ENCODE assay signal across 22 cellular contexts in genomic region chr6:36566418-36566905, GRCh38. TPM values are rescaled to one million over a fixed set of nuclear protein-coding genes. Genes with fewer than 3 reads are reported as not detected.
DNase-seq lines count a peak whose midpoint lies in the region; ATAC-seq, FAIRE-seq and TF ChIP-seq lines count a peak whose summit lies in the region.
"Had no signal": no experiment of that assay in that cellular context is flagged by ENCODE, and none has a peak within 500 bp of the region (broad histone marks: within the 10 kb centered on the region; RNA-seq: fewer than 3 reads in every experiment).

No MANE protein-coding gene starts in this region.

- H4K20me1 ChIP-seq in hepatocyte (ENCODE audit: insufficient read depth, poor library complexity, severe bottlenecking): no peaks in the 10 kb centered on the region

- no peak overlapping the region for H3K4me2 ChIP-seq in hepatocyte
- H3K4me2 ChIP-seq: KMS-11 had no signal

- no peak for FAIRE-seq in GM12891 (lab: Jason Lieb, UNC)
- FAIRE-seq: H54, RCC 7860 had no signal

- H3K4me1 ChIP-seq in Peyer's patch (no peaks in the 10 kb centered on the region), hepatocyte (ENCODE audit: insufficient read depth) (peaks cover 4% of the 10 kb centered on the region)

- no peak for ATAC-seq in GM18858 (IDR thresholded peaks at IDR 0.05; ENCODE audit: unreplicated experiment)
- ATAC-seq: T-helper 17 cell had no signal

- H3K9me3 ChIP-seq in Peyer's patch (no peaks in the 10 kb centered on the region), hepatocyte (ENCODE audit: low read depth) (no peaks in the 10 kb centered on the region)

- TF ChIP-seq POLR2A in Peyer's patch (IDR thresholded peaks at IDR 0.05) (no peak), GM12891 (IDR thresholded peaks at IDR 0.05; ENCODE audit: low read depth, low read length) (no peak)

- H3K36me3 ChIP-seq in Peyer's patch: no peaks in the 10 kb centered on the region
- no peaks in the 10 kb centered on the region for H3K36me3 ChIP-seq in hepatocyte (replicated peaks; ENCODE audit: insufficient read depth, low read depth)

- TF ChIP-seq CTCF in Peyer's patch (IDR thresholded peaks at IDR 0.05) (no peak), hepatocyte (IDR thresholded peaks at IDR 0.05; ENCODE audit: poor library complexity) (no peak)

- 74% methylated on average over 8 of the region's 8 CpGs for WGBS in hepatocyte (ENCODE audit: low lambda C conversion rate, missing lambda C conversion rate)

- H3K4me3 ChIP-seq in Peyer's patch (no peak overlapping the region), hepatocyte (no peak overlapping the region)

- H2AFZ ChIP-seq in hepatocyte: no peak overlapping the region

- no peak overlapping the region for H3K27ac ChIP-seq in Peyer's patch
- H3K27ac ChIP-seq in hepatocyte: peak overlapping the region; percentile 59
- no peak overlapping the region for H3K27ac ChIP-seq in caudate nucleus (ENCODE audit: low read depth, low read length)
- H3K27ac ChIP-seq: KMS-11 had no signal

- DNase-seq in SIG-M5 treated with dmso at 0.1 percent for 504 hours (lab: John Stamatoyannopoulos, UW; ENCODE audit: unreplicated experiment) (peak; percentile 26), SIG-M5 (lab: John Stamatoyannopoulos, UW) (no peak), Peyer's patch (peak in 2 of 3 donors; percentile 54 to 74), hepatocyte (ENCODE audit: low spot score) (peak; percentile 68), occipital lobe (lab: John Stamatoyannopoulos, UW) (no peak), caudate nucleus (lab: John Stamatoyannopoulos, UW) (no peak), GM12891 (ENCODE audit: insufficient read length, low spot score) (no peak)
- DNase-seq: 8988T, EL, GF-D8, NCI-H1048, NCI-H1417 treated with DMSO at 0.1 percent for 48 hours, NCI-H187 treated with DMSO at 0.1 percent for 48 hours, NCI-H2107, NCI-H446 treated with DMSO at 0.1 percent for 48 hours, NCI-H526 treated with DMSO at 0.1 percent for 48 hours, SW 1271, T-helper 17 cell had no signal

- H3K27me3 ChIP-seq in Peyer's patch (no peaks in the 10 kb centered on the region), hepatocyte (no peaks in the 10 kb centered on the region)

- no peaks in the 10 kb centered on the region for H3K9me2 ChIP-seq in hepatocyte (replicated peaks; ENCODE audit: insufficient read depth)

- no peaks in the 10 kb centered on the region for H3K79me2 ChIP-seq in hepatocyte

TF ChIP-seq in GM12891, 5 proteins besides CTCF, POLR2A, EP300 and RAD21:
- no peak for TF ChIP-seq PAX5 (IDR thresholded peaks at IDR 0.05; ENCODE audit: insufficient read depth, low read length, severe bottlenecking)
- no peak for TF ChIP-seq SPI1 (IDR thresholded peaks at IDR 0.05; ENCODE audit: low read depth, low read length)
- no peak for TF ChIP-seq POLR2AphosphoS5 (IDR thresholded peaks at IDR 0.05; ENCODE audit: low read depth, low read length)
- no peak for TF ChIP-seq TAF1 (IDR thresholded peaks at IDR 0.05; ENCODE audit: low read depth, low read length)
- no peak for TF ChIP-seq POU2F2 (IDR thresholded peaks at IDR 0.05; ENCODE audit: low read depth, low read length)
TF ChIP-seq in GM12891: peak in this region for 0.

RNA-seq across cellular contexts. Expression of gene STK38, which starts 19.2 kb away (rescaled TPM):
- total RNA-seq in Peyer's patch: 100 to 1,000 TPM in 2 of 4 donors, 10 to 100 TPM in 2; 57.8 to 107 (median 87.9) TPM
- 37.9 and 39.1 TPM in 2 replicates for total RNA-seq in hepatocyte
- 27.7 and 30.5 TPM in 2 replicates for polyA plus RNA-seq in hepatocyte
- 11.9 TPM for total RNA-seq in occipital lobe
- 8.4 TPM for polyA plus RNA-seq in GM12891 (2012; ENCODE audit: low read depth, missing spikeins)

RNA-seq across cellular contexts. Expression of gene SRSF3, which starts 27.7 kb away (rescaled TPM):
- total RNA-seq in Peyer's patch: 100 to 1,000 TPM; 101 to 156 (median 142) TPM
- total RNA-seq in hepatocyte: 115 and 135 TPM in 2 replicates
- 190 and 192 TPM in 2 replicates for polyA plus RNA-seq in hepatocyte
- 202 TPM for total RNA-seq in occipital lobe
- polyA plus RNA-seq in GM12891 (2012; ENCODE audit: low read depth, missing spikeins): 352 TPM

Comparison
In these comparisons a context has a peak if more than half of its experiments do, and no peak if none do; other contexts are left out.
1. DNase-seq: peak in SIG-M5 treated with dmso at 0.1 percent for 504 hours (single experiment), Peyer's patch (2 of 3) and hepatocyte (single experiment); none in SIG-M5 (single experiment), occipital lobe (single experiment), caudate nucleus (0 of 61) and GM12891 (single experiment).